In the genomic region with DNA sequence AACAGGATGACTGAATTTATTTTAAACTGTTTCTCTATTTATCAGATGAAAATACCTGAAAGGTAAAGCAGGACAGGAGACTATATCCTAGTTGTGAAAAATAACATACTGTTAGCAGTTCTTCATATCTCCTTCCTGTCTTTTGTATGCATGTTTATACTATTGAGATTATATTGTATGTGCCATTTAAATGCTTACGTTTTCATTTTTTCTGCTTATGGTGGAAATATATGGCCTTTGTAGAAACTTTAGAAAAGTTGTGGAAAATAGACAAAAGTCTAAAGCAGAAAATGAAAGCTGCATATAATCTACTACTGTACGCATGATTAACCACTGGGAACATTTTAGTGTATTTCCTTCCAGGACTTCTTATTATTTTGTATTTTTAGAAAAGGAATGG, we compare ENCODE assay signal across 1 cellular context.
TF ChIP-seq lines count a peak whose summit lies in the region.

No MANE protein-coding gene starts in this region.

TF ChIP-seq in endothelial cell of umbilical vein, 7 proteins besides CTCF, POLR2A, EP300 and RAD21 (continued from another document):
- no peak for TF ChIP-seq MAX (IDR thresholded peaks at IDR 0.05; ENCODE audit: insufficient read depth, insufficient read length)
- no peak for TF ChIP-seq EZH2 (IDR thresholded peaks at IDR 0.05; ENCODE audit: borderline replicate concordance, low read depth, low read length, severe bottlenecking)
- TF ChIP-seq GATA2 (IDR thresholded peaks at IDR 0.05; ENCODE audit: insufficient read depth, insufficient read length, low read depth, low read length): no peak
